Comparison of ENCODE assay signal across 26 cellular contexts in the genomic region with DNA sequence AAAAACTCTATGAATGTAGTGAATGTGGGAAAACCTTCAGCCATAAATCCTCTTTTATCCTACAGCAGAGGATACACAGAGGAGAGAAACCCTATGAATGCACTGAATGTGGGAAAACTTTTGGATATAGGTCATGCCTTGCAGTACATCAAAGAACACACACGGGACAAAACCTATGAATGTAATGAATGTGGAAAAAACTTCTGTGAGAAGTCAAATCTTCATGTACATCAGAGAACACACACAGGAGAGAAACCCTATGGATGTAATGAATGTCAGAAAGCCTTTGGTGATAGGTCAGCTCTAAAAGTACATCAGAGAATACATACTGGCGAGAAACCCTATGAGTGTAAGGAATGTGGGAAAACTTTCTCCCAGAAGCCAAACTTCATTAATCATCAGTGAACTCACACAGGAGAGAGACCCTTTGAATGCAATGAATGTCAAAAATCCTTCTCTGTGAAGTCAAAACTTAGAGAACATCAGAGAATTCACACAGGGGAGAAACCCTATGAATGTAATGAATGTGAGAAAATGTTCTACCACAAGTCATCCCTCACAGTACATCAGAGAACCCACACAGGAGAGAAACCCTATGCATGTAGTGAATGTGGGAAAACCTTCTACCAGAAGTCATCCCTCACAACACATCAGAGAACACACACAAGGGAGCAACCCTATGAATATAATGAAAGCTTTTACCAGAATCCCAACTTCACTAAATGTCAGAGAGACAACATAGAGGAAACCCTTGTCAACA.
"Had no signal": no experiment of that assay in that cellular context is flagged by ENCODE, and none has a peak within 500 bp of the region (broad histone marks: within the 10 kb centered on the region; RNA-seq: fewer than 3 reads in every experiment).

No MANE protein-coding gene starts in this region.

- FAIRE-seq: endothelial cell of umbilical vein, kidney had no signal

- ATAC-seq: foreskin keratinocyte; gastroesophageal sphincter; heart left ventricle; left lobe of liver; mucosa of descending colon; naive thymus-derived CD8-positive, alpha-beta T cell; right cardiac atrium; stimulated activated memory B cell treated with anti-CD40 and anti-IgM and Interleukin-4, amounts not matched to agents 10 μg/mL and 1 μg/mL and 100 μg/mL, for 72 hours; stimulated activated naive CD8-positive, alpha-beta T cell treated with anti-CD3 and anti-CD28 coated beads, Interleukin-15, Interleukin-2, amounts not matched to agents 100 U/mL and 50 U/mL, for 24 hours had no signal

- DNase-seq: colonic mucosa; effector CD8-positive, alpha-beta T cell; endodermal cell; heart left ventricle; kidney; mesenchymal stem cell; mucosa of descending colon; naive thymus-derived CD8-positive, alpha-beta T cell; nephron progenitor cell; nucleus accumbens; right cardiac atrium; spleen; stimulated activated CD4-positive, alpha-beta T cell treated with anti-CD3 and anti-CD28 coated beads, Interleukin-4, amount 100 ng/mL, for 4 hours; stimulated activated naive CD8-positive, alpha-beta T cell treated with anti-CD3 and anti-CD28 coated beads, Interleukin-15, Interleukin-2, amounts not matched to agents 100 U/mL and 50 U/mL, for 24 hours; substantia nigra; testis; tibial artery had no signal

- H3K4me3 ChIP-seq: colonic mucosa, esophagus muscularis mucosa, gastroesophageal sphincter, heart left ventricle, hepatocyte, mucosa of descending colon, prostate gland, skin epidermis, spleen, testis, tibial artery had no signal

- H3K4me1 ChIP-seq: colonic mucosa, esophagus muscularis mucosa, foreskin keratinocyte, gastroesophageal sphincter, heart left ventricle, prostate gland, spleen, testis, tibial artery had no signal

- H3K4me2 ChIP-seq: hepatocyte had no signal

- H3K36me3 ChIP-seq: colonic mucosa, prostate gland had no signal

- H3K27me3 ChIP-seq: colonic mucosa, esophagus muscularis mucosa, foreskin keratinocyte, gastroesophageal sphincter, heart left ventricle, hepatocyte, spleen, testis, tibial artery had no signal

- H3K27ac ChIP-seq: colonic mucosa, esophagus muscularis mucosa, foreskin keratinocyte, gastroesophageal sphincter, heart left ventricle, hepatocyte, prostate gland, skin epidermis, spleen, testis, tibial artery had no signal

- H3K9me3 ChIP-seq: colonic mucosa, prostate gland, testis had no signal
